Comparison of ENCODE assay signal across 27 cellular contexts in genomic region chr14:70100071-70100470, GRCh38.
"Had no signal": no experiment of that assay in that cellular context is flagged by ENCODE, and none has a peak within 500 bp of the region (broad histone marks: within the 10 kb centered on the region; RNA-seq: fewer than 3 reads in every experiment).

No MANE protein-coding gene starts in this region.

- H3K4me3 ChIP-seq: pancreas, prostate gland, right lobe of liver, sigmoid colon, stomach, thoracic aorta, thyroid gland, tibial nerve, upper lobe of left lung, uterus had no signal

- H3K4me3 Mint-ChIP-seq: naive B cell; naive thymus-derived CD8-positive, alpha-beta T cell; natural killer cell treated with Interleukin-12 subunit alpha and Interleukin-12 subunit beta and Interleukin-15 and Interleukin-18, amount 100 ng/mL, for 72 hours; nephron progenitor cell; neural crest cell; stimulated activated effector memory CD8-positive, alpha-beta T cell treated with anti-CD3 and anti-CD28 coated beads, Interleukin-12 subunit alpha, Interleukin-12 subunit beta, amount 100 ng/mL, for 72 hours; stimulated activated naive B cell treated with anti-CD40 and anti-IgM and Interleukin-4, amounts not matched to agents 10 μg/mL and 1 μg/mL and 100 μg/mL, for 72 hours; stimulated activated naive CD8-positive, alpha-beta T cell treated with anti-CD3 and anti-CD28 coated beads, Interleukin-15, Interleukin-2, amounts not matched to agents 100 ng/mL and 50 ng/mL, for 24 hours had no signal

- H3K9me3 ChIP-seq: neutrophil, pancreas, prostate gland, right lobe of liver, sigmoid colon, stomach, thoracic aorta, thyroid gland, tibial nerve, upper lobe of left lung, uterus had no signal

- H3K27me3 ChIP-seq: pancreas, right lobe of liver, sigmoid colon, thyroid gland, uterus had no signal

- H3K36me3 ChIP-seq: neutrophil, pancreas, prostate gland, right lobe of liver, sigmoid colon, stomach, thoracic aorta, thyroid gland, tibial nerve, upper lobe of left lung, uterus had no signal

- H3K4me1 Mint-ChIP-seq: naive B cell; naive thymus-derived CD8-positive, alpha-beta T cell; stimulated activated effector memory CD8-positive, alpha-beta T cell treated with anti-CD3 and anti-CD28 coated beads, Interleukin-12 subunit alpha, Interleukin-12 subunit beta, amount 100 ng/mL, for 72 hours; stimulated activated naive B cell treated with anti-CD40 and anti-IgM and Interleukin-4, amounts not matched to agents 10 μg/mL and 1 μg/mL and 100 μg/mL, for 72 hours had no signal

- H3K27ac Mint-ChIP-seq: naive B cell; naive thymus-derived CD8-positive, alpha-beta T cell; natural killer cell treated with Interleukin-12 subunit alpha and Interleukin-12 subunit beta and Interleukin-15 and Interleukin-18, amount 100 ng/mL, for 72 hours; nephron progenitor cell; stimulated activated effector memory CD8-positive, alpha-beta T cell treated with anti-CD3 and anti-CD28 coated beads, Interleukin-12 subunit alpha, Interleukin-12 subunit beta, amount 100 ng/mL, for 72 hours; stimulated activated naive B cell treated with anti-CD40 and anti-IgM and Interleukin-4, amounts not matched to agents 10 μg/mL and 1 μg/mL and 100 μg/mL, for 72 hours; stimulated activated naive CD8-positive, alpha-beta T cell treated with anti-CD3 and anti-CD28 coated beads, Interleukin-15, Interleukin-2, amounts not matched to agents 100 ng/mL and 50 ng/mL, for 24 hours had no signal

- FAIRE-seq: pancreas, small intestine had no signal

- ATAC-seq: naive thymus-derived CD8-positive, alpha-beta T cell; natural killer cell treated with Interleukin-12 subunit alpha and Interleukin-12 subunit beta and Interleukin-15 and Interleukin-18, amount 100 ng/mL, for 72 hours; pancreas; right cardiac atrium; right lobe of liver; stimulated activated effector memory CD8-positive, alpha-beta T cell treated with anti-CD3 and anti-CD28 coated beads, Interleukin-12 subunit alpha, Interleukin-12 subunit beta, amount 100 ng/mL, for 72 hours; stimulated activated naive B cell treated with anti-CD40 and anti-IgM and Interleukin-4, amounts not matched to agents 10 μg/mL and 1 μg/mL and 100 μg/mL, for 72 hours had no signal

- H3K27ac ChIP-seq: neutrophil, pancreas, prostate gland, right lobe of liver, sigmoid colon, stomach, thoracic aorta, thyroid gland, tibial nerve, upper lobe of left lung, uterus had no signal

- DNase-seq: naive B cell; naive thymus-derived CD8-positive, alpha-beta T cell; nephron progenitor cell; nucleus accumbens; pancreas; right cardiac atrium; right lobe of liver; sigmoid colon; small intestine; stimulated activated CD4-positive, alpha-beta T cell treated with anti-CD3 and anti-CD28 coated beads, Interleukin-15, amount 100 ng/mL, for 24 hours; stimulated activated CD4-positive, alpha-beta T cell treated with anti-CD3 and anti-CD28 coated beads, Interleukin-2, amount 100 ng/mL, for 24 hours; stimulated activated CD4-positive, alpha-beta T cell treated with anti-CD3 and anti-CD28 coated beads, Interleukin-2, amount 100 ng/mL, for 48 hours; stimulated activated CD4-positive, alpha-beta T cell treated with anti-CD3 and anti-CD28 coated beads, Interleukin-4, amount 100 ng/mL, for 24 hours; stimulated activated naive B cell treated with anti-CD40 and anti-IgM and Interleukin-4, amounts not matched to agents 10 μg/mL and 1 μg/mL and 100 μg/mL, for 72 hours; stimulated activated naive CD4-positive, alpha-beta T cell treated with Interleukin-2 at 50 U/mL for 16 hours; stomach; thyroid gland; upper lobe of left lung; uterus had no signal

- H3K36me3 Mint-ChIP-seq: naive B cell; naive thymus-derived CD8-positive, alpha-beta T cell; natural killer cell treated with Interleukin-12 subunit alpha and Interleukin-12 subunit beta and Interleukin-15 and Interleukin-18, amount 100 ng/mL, for 72 hours; stimulated activated effector memory CD8-positive, alpha-beta T cell treated with anti-CD3 and anti-CD28 coated beads, Interleukin-12 subunit alpha, Interleukin-12 subunit beta, amount 100 ng/mL, for 72 hours; stimulated activated naive B cell treated with anti-CD40 and anti-IgM and Interleukin-4, amounts not matched to agents 10 μg/mL and 1 μg/mL and 100 μg/mL, for 72 hours had no signal

- H3K9me3 Mint-ChIP-seq: naive B cell; naive thymus-derived CD8-positive, alpha-beta T cell; natural killer cell treated with Interleukin-12 subunit alpha and Interleukin-12 subunit beta and Interleukin-15 and Interleukin-18, amount 100 ng/mL, for 72 hours; nephron progenitor cell; neural crest cell; stimulated activated effector memory CD8-positive, alpha-beta T cell treated with anti-CD3 and anti-CD28 coated beads, Interleukin-12 subunit alpha, Interleukin-12 subunit beta, amount 100 ng/mL, for 72 hours; stimulated activated naive B cell treated with anti-CD40 and anti-IgM and Interleukin-4, amounts not matched to agents 10 μg/mL and 1 μg/mL and 100 μg/mL, for 72 hours; stimulated activated naive CD8-positive, alpha-beta T cell treated with anti-CD3 and anti-CD28 coated beads, Interleukin-15, Interleukin-2, amounts not matched to agents 100 ng/mL and 50 ng/mL, for 24 hours had no signal

- H3K4me1 ChIP-seq: pancreas, prostate gland, right lobe of liver, thyroid gland, tibial nerve, uterus had no signal
